1 cellular context compared by ENCODE assay signal in the genomic region with DNA sequence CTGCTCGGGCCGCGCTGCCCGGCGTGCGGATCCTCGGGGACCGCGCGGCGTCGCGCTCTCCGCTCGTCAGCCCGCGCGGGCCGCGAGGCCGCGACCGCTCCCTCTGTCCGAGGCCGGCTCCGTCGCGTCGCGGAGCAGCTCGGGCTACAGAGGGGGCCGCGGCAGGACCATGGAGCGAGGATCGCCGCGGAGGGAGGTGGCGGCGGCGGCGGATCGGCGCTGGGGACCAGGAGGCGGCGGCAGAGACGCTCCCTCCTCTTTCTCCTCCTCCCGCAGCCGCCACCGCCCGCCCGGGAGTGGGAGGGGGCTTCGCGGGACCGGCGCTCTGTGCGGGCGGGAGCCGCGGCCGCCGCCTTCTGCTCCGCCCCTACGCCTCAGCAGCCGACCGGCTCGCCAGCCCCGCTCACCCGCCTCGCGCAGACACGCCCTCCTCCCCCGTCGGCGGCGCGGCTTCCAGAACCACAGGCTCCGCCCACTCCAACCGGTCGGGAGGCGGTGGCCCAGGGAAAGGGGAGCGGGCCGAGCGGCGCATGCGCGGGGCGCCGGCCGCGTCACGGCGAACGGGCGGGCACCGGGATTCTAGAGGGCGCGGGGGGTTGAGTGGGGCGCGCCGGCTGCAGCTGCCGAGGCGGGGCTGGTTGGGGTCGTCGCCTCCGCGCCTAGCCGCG.
TF ChIP-seq lines count a peak whose summit lies in the region.

A gene with protein sequence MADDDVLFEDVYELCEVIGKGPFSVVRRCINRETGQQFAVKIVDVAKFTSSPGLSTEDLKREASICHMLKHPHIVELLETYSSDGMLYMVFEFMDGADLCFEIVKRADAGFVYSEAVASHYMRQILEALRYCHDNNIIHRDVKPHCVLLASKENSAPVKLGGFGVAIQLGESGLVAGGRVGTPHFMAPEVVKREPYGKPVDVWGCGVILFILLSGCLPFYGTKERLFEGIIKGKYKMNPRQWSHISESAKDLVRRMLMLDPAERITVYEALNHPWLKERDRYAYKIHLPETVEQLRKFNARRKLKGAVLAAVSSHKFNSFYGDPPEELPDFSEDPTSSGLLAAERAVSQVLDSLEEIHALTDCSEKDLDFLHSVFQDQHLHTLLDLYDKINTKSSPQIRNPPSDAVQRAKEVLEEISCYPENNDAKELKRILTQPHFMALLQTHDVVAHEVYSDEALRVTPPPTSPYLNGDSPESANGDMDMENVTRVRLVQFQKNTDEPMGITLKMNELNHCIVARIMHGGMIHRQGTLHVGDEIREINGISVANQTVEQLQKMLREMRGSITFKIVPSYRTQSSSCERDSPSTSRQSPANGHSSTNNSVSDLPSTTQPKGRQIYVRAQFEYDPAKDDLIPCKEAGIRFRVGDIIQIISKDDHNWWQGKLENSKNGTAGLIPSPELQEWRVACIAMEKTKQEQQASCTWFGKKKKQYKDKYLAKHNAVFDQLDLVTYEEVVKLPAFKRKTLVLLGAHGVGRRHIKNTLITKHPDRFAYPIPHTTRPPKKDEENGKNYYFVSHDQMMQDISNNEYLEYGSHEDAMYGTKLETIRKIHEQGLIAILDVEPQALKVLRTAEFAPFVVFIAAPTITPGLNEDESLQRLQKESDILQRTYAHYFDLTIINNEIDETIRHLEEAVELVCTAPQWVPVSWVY (minus strand): TSS at position 298 of the 668 bp plus-strand sequence. CDS start 566 bp downstream, outside the sequence.

TF ChIP-seq in K562, 482 proteins besides CTCF, POLR2A, EP300 and RAD21 (continued from another document and continues in another):
- TF ChIP-seq, protein P1, sequence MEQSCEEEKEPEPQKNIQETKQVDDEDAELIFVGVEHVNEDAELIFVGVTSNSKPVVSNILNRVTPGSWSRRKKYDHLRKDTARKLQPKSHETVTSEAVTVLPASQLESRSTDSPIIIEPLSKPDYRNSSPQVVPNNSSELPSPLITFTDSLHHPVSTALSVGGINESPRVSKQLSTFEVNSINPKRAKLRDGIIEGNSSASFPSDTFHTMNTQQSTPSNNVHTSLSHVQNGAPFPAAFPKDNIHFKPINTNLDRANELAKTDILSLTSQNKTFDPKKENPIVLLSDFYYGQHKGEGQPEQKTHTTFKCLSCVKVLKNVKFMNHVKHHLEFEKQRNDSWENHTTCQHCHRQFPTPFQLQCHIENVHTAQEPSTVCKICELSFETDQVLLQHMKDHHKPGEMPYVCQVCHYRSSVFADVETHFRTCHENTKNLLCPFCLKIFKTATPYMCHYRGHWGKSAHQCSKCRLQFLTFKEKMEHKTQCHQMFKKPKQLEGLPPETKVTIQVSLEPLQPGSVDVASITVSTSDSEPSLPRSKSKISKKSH (CRISPR knock-in tag; IDR thresholded peaks at IDR 0.05): no peak
- TF ChIP-seq, protein P2, sequence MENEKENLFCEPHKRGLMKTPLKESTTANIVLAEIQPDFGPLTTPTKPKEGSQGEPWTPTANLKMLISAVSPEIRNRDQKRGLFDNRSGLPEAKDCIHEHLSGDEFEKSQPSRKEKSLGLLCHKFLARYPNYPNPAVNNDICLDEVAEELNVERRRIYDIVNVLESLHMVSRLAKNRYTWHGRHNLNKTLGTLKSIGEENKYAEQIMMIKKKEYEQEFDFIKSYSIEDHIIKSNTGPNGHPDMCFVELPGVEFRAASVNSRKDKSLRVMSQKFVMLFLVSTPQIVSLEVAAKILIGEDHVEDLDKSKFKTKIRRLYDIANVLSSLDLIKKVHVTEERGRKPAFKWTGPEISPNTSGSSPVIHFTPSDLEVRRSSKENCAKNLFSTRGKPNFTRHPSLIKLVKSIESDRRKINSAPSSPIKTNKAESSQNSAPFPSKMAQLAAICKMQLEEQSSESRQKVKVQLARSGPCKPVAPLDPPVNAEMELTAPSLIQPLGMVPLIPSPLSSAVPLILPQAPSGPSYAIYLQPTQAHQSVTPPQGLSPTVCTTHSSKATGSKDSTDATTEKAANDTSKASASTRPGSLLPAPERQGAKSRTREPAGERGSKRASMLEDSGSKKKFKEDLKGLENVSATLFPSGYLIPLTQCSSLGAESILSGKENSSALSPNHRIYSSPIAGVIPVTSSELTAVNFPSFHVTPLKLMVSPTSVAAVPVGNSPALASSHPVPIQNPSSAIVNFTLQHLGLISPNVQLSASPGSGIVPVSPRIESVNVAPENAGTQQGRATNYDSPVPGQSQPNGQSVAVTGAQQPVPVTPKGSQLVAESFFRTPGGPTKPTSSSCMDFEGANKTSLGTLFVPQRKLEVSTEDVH (IDR thresholded peaks at IDR 0.05; ENCODE audit: low read depth, partially characterized antibody): no peak
- TF ChIP-seq CBX5 (IDR thresholded peaks at IDR 0.05; ENCODE audit: borderline replicate concordance, low read depth) (no peak), POLR2G (IDR thresholded peaks at IDR 0.05; ENCODE audit: low read depth, low read length) (peak; percentile 75), STAT5A (IDR thresholded peaks at IDR 0.05; ENCODE audit: borderline replicate concordance, low read length) (no peak), KHSRP (IDR thresholded peaks at IDR 0.05) (no peak), PHF20 (IDR thresholded peaks at IDR 0.05; ENCODE audit: partially characterized antibody) (no peak), CCNT2 (IDR thresholded peaks at IDR 0.05; ENCODE audit: borderline replicate concordance, extremely low read depth, insufficient read length, low read depth, low read length) (peak; percentile 39), POU5F1 (IDR thresholded peaks at IDR 0.05; ENCODE audit: borderline replicate concordance, low read depth, low read length, partially characterized antibody) (no peak), NELFE (IDR thresholded peaks at IDR 0.05; ENCODE audit: insufficient read depth, insufficient read length) (no peak), KAT7 (CRISPR knock-in tag; IDR thresholded peaks at IDR 0.05; ENCODE audit: borderline replicate concordance) (no peak), PURB (CRISPR knock-in tag; IDR thresholded peaks at IDR 0.05; ENCODE audit: low read depth) (no peak), ZNF347 (CRISPR knock-in tag; IDR thresholded peaks at IDR 0.05; ENCODE audit: low read depth) (no peak), RBM34 (IDR thresholded peaks at IDR 0.05; ENCODE audit: borderline replicate concordance, insufficient read depth, low read length) (no peak), ZNF699 (CRISPR knock-in tag; IDR thresholded peaks at IDR 0.05; ENCODE audit: insufficient replicate concordance) (no peak), SMAD4 (CRISPR knock-in tag; conservative IDR thresholded peaks at IDR 0.05) (peak; percentile 78), TRIM24 (IDR thresholded peaks at IDR 0.05) (no peak), PHF8 (IDR thresholded peaks at IDR 0.05; ENCODE audit: borderline replicate concordance, low read length) (peak; percentile 41; the same call in 1 of the 2 replicates), PTRF (tag; IDR thresholded peaks at IDR 0.05) (no peak), NRF1 (conservative IDR thresholded peaks at IDR 0.05 in 1 of 2, IDR thresholded peaks at IDR 0.05 in 1 of 2) (peak; percentile 95), ATF1 (CRISPR knock-in tag; IDR thresholded peaks at IDR 0.05) (no peak), ATF1 (tag; IDR thresholded peaks at IDR 0.05) (peak; percentile 58), NONO (IDR thresholded peaks at IDR 0.05; ENCODE audit: low read depth in 2 of 2, low read length in 1 of 2) (0 out of 4 replicates have a peak, but pooled peaks of 1 of the 2 experiments have one; percentile 29), ELF4 (CRISPR knock-in tag; IDR thresholded peaks at IDR 0.05) (no peak), RBM39 (optimal IDR thresholded peaks at IDR 0.05; ENCODE audit: low read depth, low read length) (no peak), HLTF (IDR thresholded peaks at IDR 0.05) (no peak), NR2F6 (CRISPR knock-in tag; IDR thresholded peaks at IDR 0.05) (no peak), PTBP1 (IDR thresholded peaks at IDR 0.05; ENCODE audit: low read depth, low read length) (no peak), ZFX (CRISPR knock-in tag; IDR thresholded peaks at IDR 0.05) (peak; percentile 69), RB1 (IDR thresholded peaks at IDR 0.05; ENCODE audit: low read depth) (peak; percentile 64; the same call in 1 of the 2 replicates), FIP1L1 (IDR thresholded peaks at IDR 0.05; ENCODE audit: low read depth, low read length, poor library complexity, severe bottlenecking) (no peak)
- TF ChIP-seq, protein P3, sequence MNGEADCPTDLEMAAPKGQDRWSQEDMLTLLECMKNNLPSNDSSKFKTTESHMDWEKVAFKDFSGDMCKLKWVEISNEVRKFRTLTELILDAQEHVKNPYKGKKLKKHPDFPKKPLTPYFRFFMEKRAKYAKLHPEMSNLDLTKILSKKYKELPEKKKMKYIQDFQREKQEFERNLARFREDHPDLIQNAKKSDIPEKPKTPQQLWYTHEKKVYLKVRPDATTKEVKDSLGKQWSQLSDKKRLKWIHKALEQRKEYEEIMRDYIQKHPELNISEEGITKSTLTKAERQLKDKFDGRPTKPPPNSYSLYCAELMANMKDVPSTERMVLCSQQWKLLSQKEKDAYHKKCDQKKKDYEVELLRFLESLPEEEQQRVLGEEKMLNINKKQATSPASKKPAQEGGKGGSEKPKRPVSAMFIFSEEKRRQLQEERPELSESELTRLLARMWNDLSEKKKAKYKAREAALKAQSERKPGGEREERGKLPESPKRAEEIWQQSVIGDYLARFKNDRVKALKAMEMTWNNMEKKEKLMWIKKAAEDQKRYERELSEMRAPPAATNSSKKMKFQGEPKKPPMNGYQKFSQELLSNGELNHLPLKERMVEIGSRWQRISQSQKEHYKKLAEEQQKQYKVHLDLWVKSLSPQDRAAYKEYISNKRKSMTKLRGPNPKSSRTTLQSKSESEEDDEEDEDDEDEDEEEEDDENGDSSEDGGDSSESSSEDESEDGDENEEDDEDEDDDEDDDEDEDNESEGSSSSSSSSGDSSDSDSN (IDR thresholded peaks at IDR 0.05; ENCODE audit: borderline replicate concordance in 1 of 2, low read depth in 2 of 2, low read length in 2 of 2): no peak
- TF ChIP-seq, protein P4, sequence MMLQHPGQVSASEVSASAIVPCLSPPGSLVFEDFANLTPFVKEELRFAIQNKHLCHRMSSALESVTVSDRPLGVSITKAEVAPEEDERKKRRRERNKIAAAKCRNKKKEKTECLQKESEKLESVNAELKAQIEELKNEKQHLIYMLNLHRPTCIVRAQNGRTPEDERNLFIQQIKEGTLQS (IDR thresholded peaks at IDR 0.05): no peak
- TF ChIP-seq, protein P4 (CRISPR knock-in tag; conservative IDR thresholded peaks at IDR 0.05): no peak
- TF ChIP-seq, protein P5, sequence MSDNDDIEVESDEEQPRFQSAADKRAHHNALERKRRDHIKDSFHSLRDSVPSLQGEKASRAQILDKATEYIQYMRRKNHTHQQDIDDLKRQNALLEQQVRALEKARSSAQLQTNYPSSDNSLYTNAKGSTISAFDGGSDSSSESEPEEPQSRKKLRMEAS (CRISPR knock-in tag; IDR thresholded peaks at IDR 0.05): no peak
- TF ChIP-seq, protein P6, sequence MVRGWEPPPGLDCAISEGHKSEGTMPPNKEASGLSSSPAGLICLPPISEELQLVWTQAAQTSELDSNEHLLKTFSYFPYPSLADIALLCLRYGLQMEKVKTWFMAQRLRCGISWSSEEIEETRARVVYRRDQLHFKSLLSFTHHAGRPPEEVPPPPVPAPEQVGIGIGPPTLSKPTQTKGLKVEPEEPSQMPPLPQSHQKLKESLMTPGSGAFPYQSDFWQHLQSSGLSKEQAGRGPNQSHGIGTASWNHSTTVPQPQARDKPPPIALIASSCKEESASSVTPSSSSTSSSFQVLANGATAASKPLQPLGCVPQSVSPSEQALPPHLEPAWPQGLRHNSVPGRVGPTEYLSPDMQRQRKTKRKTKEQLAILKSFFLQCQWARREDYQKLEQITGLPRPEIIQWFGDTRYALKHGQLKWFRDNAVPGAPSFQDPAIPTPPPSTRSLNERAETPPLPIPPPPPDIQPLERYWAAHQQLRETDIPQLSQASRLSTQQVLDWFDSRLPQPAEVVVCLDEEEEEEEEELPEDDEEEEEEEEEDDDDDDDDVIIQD (CRISPR knock-in tag; IDR thresholded peaks at IDR 0.05): no peak
- TF ChIP-seq, protein P7, sequence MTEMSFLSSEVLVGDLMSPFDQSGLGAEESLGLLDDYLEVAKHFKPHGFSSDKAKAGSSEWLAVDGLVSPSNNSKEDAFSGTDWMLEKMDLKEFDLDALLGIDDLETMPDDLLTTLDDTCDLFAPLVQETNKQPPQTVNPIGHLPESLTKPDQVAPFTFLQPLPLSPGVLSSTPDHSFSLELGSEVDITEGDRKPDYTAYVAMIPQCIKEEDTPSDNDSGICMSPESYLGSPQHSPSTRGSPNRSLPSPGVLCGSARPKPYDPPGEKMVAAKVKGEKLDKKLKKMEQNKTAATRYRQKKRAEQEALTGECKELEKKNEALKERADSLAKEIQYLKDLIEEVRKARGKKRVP (CRISPR knock-in tag; IDR thresholded peaks at IDR 0.05): no peak
- TF ChIP-seq, protein P8, sequence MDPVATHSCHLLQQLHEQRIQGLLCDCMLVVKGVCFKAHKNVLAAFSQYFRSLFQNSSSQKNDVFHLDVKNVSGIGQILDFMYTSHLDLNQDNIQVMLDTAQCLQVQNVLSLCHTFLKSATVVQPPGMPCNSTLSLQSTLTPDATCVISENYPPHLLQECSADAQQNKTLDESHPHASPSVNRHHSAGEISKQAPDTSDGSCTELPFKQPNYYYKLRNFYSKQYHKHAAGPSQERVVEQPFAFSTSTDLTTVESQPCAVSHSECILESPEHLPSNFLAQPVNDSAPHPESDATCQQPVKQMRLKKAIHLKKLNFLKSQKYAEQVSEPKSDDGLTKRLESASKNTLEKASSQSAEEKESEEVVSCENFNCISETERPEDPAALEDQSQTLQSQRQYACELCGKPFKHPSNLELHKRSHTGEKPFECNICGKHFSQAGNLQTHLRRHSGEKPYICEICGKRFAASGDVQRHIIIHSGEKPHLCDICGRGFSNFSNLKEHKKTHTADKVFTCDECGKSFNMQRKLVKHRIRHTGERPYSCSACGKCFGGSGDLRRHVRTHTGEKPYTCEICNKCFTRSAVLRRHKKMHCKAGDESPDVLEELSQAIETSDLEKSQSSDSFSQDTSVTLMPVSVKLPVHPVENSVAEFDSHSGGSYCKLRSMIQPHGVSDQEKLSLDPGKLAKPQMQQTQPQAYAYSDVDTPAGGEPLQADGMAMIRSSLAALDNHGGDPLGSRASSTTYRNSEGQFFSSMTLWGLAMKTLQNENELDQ (CRISPR knock-in tag; IDR thresholded peaks at IDR 0.05; ENCODE audit: borderline replicate concordance): no peak
- TF ChIP-seq, protein P9, sequence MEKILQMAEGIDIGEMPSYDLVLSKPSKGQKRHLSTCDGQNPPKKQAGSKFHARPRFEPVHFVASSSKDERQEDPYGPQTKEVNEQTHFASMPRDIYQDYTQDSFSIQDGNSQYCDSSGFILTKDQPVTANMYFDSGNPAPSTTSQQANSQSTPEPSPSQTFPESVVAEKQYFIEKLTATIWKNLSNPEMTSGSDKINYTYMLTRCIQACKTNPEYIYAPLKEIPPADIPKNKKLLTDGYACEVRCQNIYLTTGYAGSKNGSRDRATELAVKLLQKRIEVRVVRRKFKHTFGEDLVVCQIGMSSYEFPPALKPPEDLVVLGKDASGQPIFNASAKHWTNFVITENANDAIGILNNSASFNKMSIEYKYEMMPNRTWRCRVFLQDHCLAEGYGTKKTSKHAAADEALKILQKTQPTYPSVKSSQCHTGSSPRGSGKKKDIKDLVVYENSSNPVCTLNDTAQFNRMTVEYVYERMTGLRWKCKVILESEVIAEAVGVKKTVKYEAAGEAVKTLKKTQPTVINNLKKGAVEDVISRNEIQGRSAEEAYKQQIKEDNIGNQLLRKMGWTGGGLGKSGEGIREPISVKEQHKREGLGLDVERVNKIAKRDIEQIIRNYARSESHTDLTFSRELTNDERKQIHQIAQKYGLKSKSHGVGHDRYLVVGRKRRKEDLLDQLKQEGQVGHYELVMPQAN (IDR thresholded peaks at IDR 0.05; ENCODE audit: borderline replicate concordance): no peak
